In the genomic region with DNA sequence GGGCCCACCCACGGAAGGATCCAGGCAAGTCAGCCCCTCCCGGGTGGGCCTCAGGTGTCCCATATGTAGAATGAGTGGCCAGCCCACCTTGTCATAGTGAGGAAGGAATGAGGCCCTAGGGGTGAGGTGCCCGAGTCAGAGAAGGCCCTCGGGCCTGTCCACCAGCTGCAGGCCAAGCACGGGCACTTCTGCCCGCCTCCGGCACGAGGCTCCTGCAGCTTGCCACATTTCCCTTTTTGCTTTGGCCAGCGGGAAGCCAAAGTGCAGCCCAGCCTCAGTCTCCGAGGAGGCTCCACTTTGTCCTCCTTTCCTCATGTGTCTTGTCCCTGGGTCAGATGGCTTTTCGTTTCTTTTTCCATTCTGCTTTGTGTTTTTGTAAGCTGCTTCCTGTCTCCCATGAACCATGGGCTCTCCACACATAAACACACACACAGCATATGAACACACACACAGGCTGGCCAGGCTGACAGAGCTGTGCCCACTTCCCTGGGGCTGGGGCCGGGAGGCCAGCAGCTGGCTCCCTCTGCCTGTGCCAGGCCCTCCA, we compare ENCODE assay signal across 2 cellular contexts.
TF ChIP-seq lines count a peak whose summit lies in the region.

No MANE protein-coding gene starts in this region.

TF ChIP-seq in SK-N-SH, 30 proteins besides CTCF, POLR2A, EP300 and RAD21 (continued from another document):
- TF ChIP-seq, protein P1, sequence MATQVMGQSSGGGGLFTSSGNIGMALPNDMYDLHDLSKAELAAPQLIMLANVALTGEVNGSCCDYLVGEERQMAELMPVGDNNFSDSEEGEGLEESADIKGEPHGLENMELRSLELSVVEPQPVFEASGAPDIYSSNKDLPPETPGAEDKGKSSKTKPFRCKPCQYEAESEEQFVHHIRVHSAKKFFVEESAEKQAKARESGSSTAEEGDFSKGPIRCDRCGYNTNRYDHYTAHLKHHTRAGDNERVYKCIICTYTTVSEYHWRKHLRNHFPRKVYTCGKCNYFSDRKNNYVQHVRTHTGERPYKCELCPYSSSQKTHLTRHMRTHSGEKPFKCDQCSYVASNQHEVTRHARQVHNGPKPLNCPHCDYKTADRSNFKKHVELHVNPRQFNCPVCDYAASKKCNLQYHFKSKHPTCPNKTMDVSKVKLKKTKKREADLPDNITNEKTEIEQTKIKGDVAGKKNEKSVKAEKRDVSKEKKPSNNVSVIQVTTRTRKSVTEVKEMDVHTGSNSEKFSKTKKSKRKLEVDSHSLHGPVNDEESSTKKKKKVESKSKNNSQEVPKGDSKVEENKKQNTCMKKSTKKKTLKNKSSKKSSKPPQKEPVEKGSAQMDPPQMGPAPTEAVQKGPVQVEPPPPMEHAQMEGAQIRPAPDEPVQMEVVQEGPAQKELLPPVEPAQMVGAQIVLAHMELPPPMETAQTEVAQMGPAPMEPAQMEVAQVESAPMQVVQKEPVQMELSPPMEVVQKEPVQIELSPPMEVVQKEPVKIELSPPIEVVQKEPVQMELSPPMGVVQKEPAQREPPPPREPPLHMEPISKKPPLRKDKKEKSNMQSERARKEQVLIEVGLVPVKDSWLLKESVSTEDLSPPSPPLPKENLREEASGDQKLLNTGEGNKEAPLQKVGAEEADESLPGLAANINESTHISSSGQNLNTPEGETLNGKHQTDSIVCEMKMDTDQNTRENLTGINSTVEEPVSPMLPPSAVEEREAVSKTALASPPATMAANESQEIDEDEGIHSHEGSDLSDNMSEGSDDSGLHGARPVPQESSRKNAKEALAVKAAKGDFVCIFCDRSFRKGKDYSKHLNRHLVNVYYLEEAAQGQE (IDR thresholded peaks at IDR 0.05; ENCODE audit: low read depth, low read length): no peak
- TF ChIP-seq, protein P2, sequence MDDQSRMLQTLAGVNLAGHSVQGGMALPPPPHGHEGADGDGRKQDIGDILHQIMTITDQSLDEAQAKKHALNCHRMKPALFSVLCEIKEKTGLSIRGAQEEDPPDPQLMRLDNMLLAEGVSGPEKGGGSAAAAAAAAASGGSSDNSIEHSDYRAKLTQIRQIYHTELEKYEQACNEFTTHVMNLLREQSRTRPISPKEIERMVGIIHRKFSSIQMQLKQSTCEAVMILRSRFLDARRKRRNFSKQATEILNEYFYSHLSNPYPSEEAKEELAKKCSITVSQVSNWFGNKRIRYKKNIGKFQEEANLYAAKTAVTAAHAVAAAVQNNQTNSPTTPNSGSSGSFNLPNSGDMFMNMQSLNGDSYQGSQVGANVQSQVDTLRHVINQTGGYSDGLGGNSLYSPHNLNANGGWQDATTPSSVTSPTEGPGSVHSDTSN (IDR thresholded peaks at IDR 0.05): no peak
- TF ChIP-seq NRF1 (IDR thresholded peaks at IDR 0.05; ENCODE audit: low read depth, low read length) (no peak), POLR2AphosphoS5 (IDR thresholded peaks at IDR 0.05; ENCODE audit: low read depth, low read length) (no peak)
- TF ChIP-seq, protein P3, sequence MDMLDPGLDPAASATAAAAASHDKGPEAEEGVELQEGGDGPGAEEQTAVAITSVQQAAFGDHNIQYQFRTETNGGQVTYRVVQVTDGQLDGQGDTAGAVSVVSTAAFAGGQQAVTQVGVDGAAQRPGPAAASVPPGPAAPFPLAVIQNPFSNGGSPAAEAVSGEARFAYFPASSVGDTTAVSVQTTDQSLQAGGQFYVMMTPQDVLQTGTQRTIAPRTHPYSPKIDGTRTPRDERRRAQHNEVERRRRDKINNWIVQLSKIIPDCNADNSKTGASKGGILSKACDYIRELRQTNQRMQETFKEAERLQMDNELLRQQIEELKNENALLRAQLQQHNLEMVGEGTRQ (IDR thresholded peaks at IDR 0.05; ENCODE audit: borderline replicate concordance, low read depth, low read length): no peak
- TF ChIP-seq, protein P4, sequence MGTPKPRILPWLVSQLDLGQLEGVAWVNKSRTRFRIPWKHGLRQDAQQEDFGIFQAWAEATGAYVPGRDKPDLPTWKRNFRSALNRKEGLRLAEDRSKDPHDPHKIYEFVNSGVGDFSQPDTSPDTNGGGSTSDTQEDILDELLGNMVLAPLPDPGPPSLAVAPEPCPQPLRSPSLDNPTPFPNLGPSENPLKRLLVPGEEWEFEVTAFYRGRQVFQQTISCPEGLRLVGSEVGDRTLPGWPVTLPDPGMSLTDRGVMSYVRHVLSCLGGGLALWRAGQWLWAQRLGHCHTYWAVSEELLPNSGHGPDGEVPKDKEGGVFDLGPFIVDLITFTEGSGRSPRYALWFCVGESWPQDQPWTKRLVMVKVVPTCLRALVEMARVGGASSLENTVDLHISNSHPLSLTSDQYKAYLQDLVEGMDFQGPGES (IDR thresholded peaks at IDR 0.05; ENCODE audit: low read depth, low read length): no peak

TF ChIP-seq in SK-N-SH treated with all-trans-retinoic acid at 6 μM for 48 hours, 23 proteins besides CTCF, POLR2A, EP300 and RAD21 (continued from another document):
- TF ChIP-seq ZNF565 (CRISPR knock-in tag; conservative IDR thresholded peaks at IDR 0.05; ENCODE audit: low read depth) (no peak), CSDC2 (CRISPR knock-in tag; IDR thresholded peaks at IDR 0.05) (no peak), OSR1 (CRISPR knock-in tag; IDR thresholded peaks at IDR 0.05) (no peak), TOX (CRISPR knock-in tag; IDR thresholded peaks at IDR 0.05; ENCODE audit: borderline replicate concordance) (no peak)
TF ChIP-seq in SK-N-SH treated with all-trans-retinoic acid at 6 μM for 48 hours: peak in this region for 0.
